In genomic region chr10:124138195-124138882, GRCh38 we compare ENCODE assay signal across 16 cellular contexts. TPM values are rescaled to one million over a fixed set of nuclear protein-coding genes. Genes with fewer than 3 reads are reported as not detected.
DNase-seq lines count a peak whose midpoint lies in the region; ATAC-seq and TF ChIP-seq lines count a peak whose summit lies in the region.
"Had no signal": no experiment of that assay in that cellular context is flagged by ENCODE, and none has a peak within 500 bp of the region (broad histone marks: within the 10 kb centered on the region; RNA-seq: fewer than 3 reads in every experiment).

No MANE protein-coding gene starts in this region.

- H3K27ac Mint-ChIP-seq in CD14-positive monocyte (no peak overlapping the region), brain (peak overlapping the region in 4 of 5 experiments; percentile 32 to 86 (median 74))
- H3K27ac Mint-ChIP-seq: B cell; dendritic cell treated with granulocyte-macrophage colony-stimulating factor and Interleukin-4, amounts not matched to agents 40 ng/mL and 50 ng/mL, for 4 days; stimulated activated memory B cell treated with anti-CD40 and anti-IgM and Interleukin-4, amounts not matched to agents 10 μg/mL and 1 μg/mL and 100 μg/mL, for 72 hours had no signal

- intact Hi-C loops in CD14-positive monocyte (cut with micrococcal nuclease), result no loop called here

- TF ChIP-seq CTCF in CD14-positive monocyte (IDR thresholded peaks at IDR 0.05), result no peak
- no peak for TF ChIP-seq CTCF in brain (conservative IDR thresholded peaks at IDR 0.05)
- TF ChIP-seq CTCF in retinal pigment epithelial cell (conservative IDR thresholded peaks at IDR 0.05; ENCODE audit: low read depth, low read length), result no peak

- DNase-seq in CD14-positive monocyte (ENCODE audit: low spot score), result peak; percentile 1
- DNase-seq in inferior parietal cortex (ENCODE audit: extremely low spot score), result peak; percentile 17
- DNase-seq in retinal pigment epithelial cell (ENCODE audit: low read depth), result peak; percentile 89
- DNase-seq in NCI-H1105 treated with DMSO at 0.1 percent for 48 hours (lab: John Stamatoyannopoulos, UW), result no peak
- DNase-seq in stimulated activated CD4-positive, alpha-beta T cell treated with anti-CD3 and anti-CD28 coated beads, Interleukin-1b, Interleukin-23, amount 100 ng/mL, for 48 hours, result no peak
- no peak for DNase-seq in kidney tubule cell (ENCODE audit: low spot score)
- DNase-seq: activated naive CD4-positive, alpha-beta T cell; Kasumi-1; NCI-H2107; SJCRH30; stimulated activated CD4-positive, alpha-beta T cell treated with anti-CD3 and anti-CD28 coated beads, Interleukin-2, amount 100 ng/mL, for 48 hours had no signal

- H3K4me3 Mint-ChIP-seq in CD14-positive monocyte, result no peak overlapping the region
- no peak overlapping the region for H3K4me3 Mint-ChIP-seq in brain
- H3K4me3 Mint-ChIP-seq: B cell; dendritic cell treated with granulocyte-macrophage colony-stimulating factor and Interleukin-4, amounts not matched to agents 40 ng/mL and 50 ng/mL, for 4 days; stimulated activated memory B cell treated with anti-CD40 and anti-IgM and Interleukin-4, amounts not matched to agents 10 μg/mL and 1 μg/mL and 100 μg/mL, for 72 hours had no signal

- H3K27me3 Mint-ChIP-seq in CD14-positive monocyte (ENCODE audit: low read depth in 3 of 3) (peaks cover 0 to 2% (median 0%) of the 10 kb centered on the region in 3 donors), brain (peaks cover 4% of the 10 kb centered on the region)
- H3K27me3 Mint-ChIP-seq: B cell; stimulated activated memory B cell treated with anti-CD40 and anti-IgM and Interleukin-4, amounts not matched to agents 10 μg/mL and 1 μg/mL and 100 μg/mL, for 72 hours had no signal

- ATAC-seq in GM19328 (IDR thresholded peaks at IDR 0.05; ENCODE audit: unreplicated experiment), result no peak
- ATAC-seq: stimulated activated memory B cell treated with anti-CD40 and anti-IgM and Interleukin-4, amounts not matched to agents 10 μg/mL and 1 μg/mL and 100 μg/mL, for 72 hours had no signal

- H3K4me1 Mint-ChIP-seq in CD14-positive monocyte (peaks cover 6% of the 10 kb centered on the region), brain (peaks cover 36% of the 10 kb centered on the region)

- H3K4me3 ChIP-seq in retinal pigment epithelial cell (ENCODE audit: low read length), result no peak overlapping the region
- H3K4me3 ChIP-seq: SJCRH30 had no signal

- peaks cover 0 to 12% (median 7%) of the 10 kb centered on the region in 7 donors for H3K9me3 Mint-ChIP-seq in CD14-positive monocyte
- peaks cover 7 to 16% (median 10%) of the 10 kb centered on the region in 5 experiments for H3K9me3 Mint-ChIP-seq in brain
- H3K9me3 Mint-ChIP-seq: dendritic cell treated with granulocyte-macrophage colony-stimulating factor and Interleukin-4, amounts not matched to agents 40 ng/mL and 50 ng/mL, for 4 days; stimulated activated memory B cell treated with anti-CD40 and anti-IgM and Interleukin-4, amounts not matched to agents 10 μg/mL and 1 μg/mL and 100 μg/mL, for 72 hours had no signal

- H3K36me3 Mint-ChIP-seq in CD14-positive monocyte (peaks cover 2 to 3% of the 10 kb centered on the region in 2 donors), brain (no peaks in the 10 kb centered on the region)
- H3K36me3 Mint-ChIP-seq: stimulated activated memory B cell treated with anti-CD40 and anti-IgM and Interleukin-4, amounts not matched to agents 10 μg/mL and 1 μg/mL and 100 μg/mL, for 72 hours had no signal

RNA-seq across cellular contexts. Expression of gene CHST15, which starts 44.9 kb away (rescaled TPM):
- polyA plus RNA-seq in CD14-positive monocyte (10 to 100 TPM; 54.4 to 87.5 TPM), brain (ENCODE audit: insufficient read depth, low read depth, low replicate concordance) (6.0 TPM)

Comparison
In these comparisons a context has a peak if more than half of its experiments do, and no peak if none do; other contexts are left out.
1. DNase-seq: peak in CD14-positive monocyte (single experiment), inferior parietal cortex (single experiment) and retinal pigment epithelial cell (single experiment); none in NCI-H1105 treated with DMSO at 0.1 percent for 48 hours (single experiment), stimulated activated CD4-positive, alpha-beta T cell treated with anti-CD3 and anti-CD28 coated beads, Interleukin-1b, Interleukin-23, amount 100 ng/mL, for 48 hours (single experiment) and kidney tubule cell (single experiment).
2. H3K27ac Mint-ChIP-seq: peak in brain (4 of 5); none in CD14-positive monocyte (0 of 7).